ENCODE assay signal across 8 cellular contexts in the genomic region with DNA sequence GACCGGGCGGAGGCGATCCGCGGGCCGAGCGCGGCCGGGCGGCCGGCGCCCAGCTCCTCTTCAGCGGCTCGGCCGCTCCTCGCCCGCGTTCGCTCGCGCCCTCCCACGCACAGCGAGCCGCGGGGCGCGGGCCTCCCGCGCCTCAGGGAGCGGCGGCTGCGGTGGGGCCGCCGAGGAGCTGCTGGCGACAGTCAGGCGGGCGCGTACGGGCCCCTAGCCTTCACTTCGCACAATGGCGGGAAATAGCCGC. TPM values are rescaled to one million over a fixed set of nuclear protein-coding genes. Genes with fewer than 3 reads are reported as not detected.
DNase-seq lines count a peak whose midpoint lies in the region; ATAC-seq and TF ChIP-seq lines count a peak whose summit lies in the region.

A gene with protein sequence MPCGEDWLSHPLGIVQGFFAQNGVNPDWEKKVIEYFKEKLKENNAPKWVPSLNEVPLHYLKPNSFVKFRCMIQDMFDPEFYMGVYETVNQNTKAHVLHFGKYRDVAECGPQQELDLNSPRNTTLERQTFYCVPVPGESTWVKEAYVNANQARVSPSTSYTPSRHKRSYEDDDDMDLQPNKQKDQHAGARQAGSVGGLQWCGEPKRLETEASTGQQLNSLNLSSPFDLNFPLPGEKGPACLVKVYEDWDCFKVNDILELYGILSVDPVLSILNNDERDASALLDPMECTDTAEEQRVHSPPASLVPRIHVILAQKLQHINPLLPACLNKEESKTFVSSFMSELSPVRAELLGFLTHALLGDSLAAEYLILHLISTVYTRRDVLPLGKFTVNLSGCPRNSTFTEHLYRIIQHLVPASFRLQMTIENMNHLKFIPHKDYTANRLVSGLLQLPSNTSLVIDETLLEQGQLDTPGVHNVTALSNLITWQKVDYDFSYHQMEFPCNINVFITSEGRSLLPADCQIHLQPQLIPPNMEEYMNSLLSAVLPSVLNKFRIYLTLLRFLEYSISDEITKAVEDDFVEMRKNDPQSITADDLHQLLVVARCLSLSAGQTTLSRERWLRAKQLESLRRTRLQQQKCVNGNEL (minus strand): TSS at position 234 of the 250 bp plus-strand sequence. CDS start 259 bp downstream, outside the sequence.

- H3K9me3 ChIP-seq in BE2C (no peaks in the 10 kb centered on the region), SJSA1 (replicated peaks) (no peaks in the 10 kb centered on the region)

- H3K4me3 ChIP-seq in BE2C (ENCODE audit: low read depth, low read length) (peak within 1 kb of the TSS; percentile 90), SJSA1 (peak within 1 kb of the TSS; percentile 99), fibroblast of pulmonary artery (replicated peaks; ENCODE audit: low read depth, low read length) (peak within 1 kb of the TSS; percentile 68)

- H3K36me3 ChIP-seq in BE2C = no peaks in the 10 kb centered on the region; the same call in 1 of the 2 replicates
- peaks cover 27% of the 10 kb centered on the region for H3K36me3 ChIP-seq in SJSA1

- in situ Hi-C loops in ACHN (cut with HindIII; ENCODE audit: low pct_ligation_motif_present, low pct_unique_long_range_greater_than_20kb, low sequenced_read_pairs) = no loop called here

- H3K27ac ChIP-seq in SJSA1 = peak within 1 kb of the TSS; percentile 76

- no peak for TF ChIP-seq CTCF in BE2C (IDR thresholded peaks at IDR 0.05; ENCODE audit: low read depth, low read length)
- TF ChIP-seq CTCF in fibroblast of pulmonary artery (IDR thresholded peaks at IDR 0.05; ENCODE audit: low read length, missing control alignments) = no peak
- no peak for TF ChIP-seq CTCF in omental fat pad (IDR thresholded peaks at IDR 0.05)

- ATAC-seq in GM21619 (IDR thresholded peaks at IDR 0.05; ENCODE audit: unreplicated experiment) (peak; percentile 24), omental fat pad (ENCODE audit: low FRiP score) (no peak)

- H3K4me1 ChIP-seq in BE2C = peaks cover 2% of the 10 kb centered on the region; the same call in 1 of the 2 replicates
- H3K4me1 ChIP-seq in SJSA1 (replicated peaks) = peaks cover 18% of the 10 kb centered on the region

- H3K27me3 ChIP-seq in BE2C (no peaks in the 10 kb centered on the region), SJSA1 (replicated peaks) (no peaks in the 10 kb centered on the region)

- DNase-seq in BE2C = no peak
- DNase-seq in SJSA1 (ENCODE audit: low read depth in 1 of 2, low spot score in 2 of 2) = no peak
- DNase-seq in fibroblast of pulmonary artery (ENCODE audit: low read depth) = no peak
- no peak for DNase-seq in omental fat pad (ENCODE audit: low spot score)
- DNase-seq in germinal center (ENCODE audit: low spot score) = no peak
- no peak for DNase-seq in ACHN
- no peak for DNase-seq in pons (ENCODE audit: low spot score)

RNA-seq across cellular contexts. Expression of the gene that starts here (rescaled TPM):
- 39.7 TPM for polyA plus RNA-seq in BE2C (2012; ENCODE audit: insufficient read depth, insufficient read length, low read depth)
- 114 and 152 TPM in 2 replicates for total RNA-seq in SJSA1 (2014; rRNA removed; shearing (Covaris generic))
- 10 to 100 TPM; 38.6 to 85.1 (median 56.3) TPM for total RNA-seq in omental fat pad
